Comparison of ENCODE assay signal across 1 cellular context in genomic region chr9:99819484-99820329, GRCh38.
TF ChIP-seq lines count a peak whose summit lies in the region.

No MANE protein-coding gene starts in this region.

TF ChIP-seq in HepG2, 621 proteins besides CTCF, POLR2A, EP300 and RAD21 (continued from another document and continues in another):
- TF ChIP-seq, protein P1, sequence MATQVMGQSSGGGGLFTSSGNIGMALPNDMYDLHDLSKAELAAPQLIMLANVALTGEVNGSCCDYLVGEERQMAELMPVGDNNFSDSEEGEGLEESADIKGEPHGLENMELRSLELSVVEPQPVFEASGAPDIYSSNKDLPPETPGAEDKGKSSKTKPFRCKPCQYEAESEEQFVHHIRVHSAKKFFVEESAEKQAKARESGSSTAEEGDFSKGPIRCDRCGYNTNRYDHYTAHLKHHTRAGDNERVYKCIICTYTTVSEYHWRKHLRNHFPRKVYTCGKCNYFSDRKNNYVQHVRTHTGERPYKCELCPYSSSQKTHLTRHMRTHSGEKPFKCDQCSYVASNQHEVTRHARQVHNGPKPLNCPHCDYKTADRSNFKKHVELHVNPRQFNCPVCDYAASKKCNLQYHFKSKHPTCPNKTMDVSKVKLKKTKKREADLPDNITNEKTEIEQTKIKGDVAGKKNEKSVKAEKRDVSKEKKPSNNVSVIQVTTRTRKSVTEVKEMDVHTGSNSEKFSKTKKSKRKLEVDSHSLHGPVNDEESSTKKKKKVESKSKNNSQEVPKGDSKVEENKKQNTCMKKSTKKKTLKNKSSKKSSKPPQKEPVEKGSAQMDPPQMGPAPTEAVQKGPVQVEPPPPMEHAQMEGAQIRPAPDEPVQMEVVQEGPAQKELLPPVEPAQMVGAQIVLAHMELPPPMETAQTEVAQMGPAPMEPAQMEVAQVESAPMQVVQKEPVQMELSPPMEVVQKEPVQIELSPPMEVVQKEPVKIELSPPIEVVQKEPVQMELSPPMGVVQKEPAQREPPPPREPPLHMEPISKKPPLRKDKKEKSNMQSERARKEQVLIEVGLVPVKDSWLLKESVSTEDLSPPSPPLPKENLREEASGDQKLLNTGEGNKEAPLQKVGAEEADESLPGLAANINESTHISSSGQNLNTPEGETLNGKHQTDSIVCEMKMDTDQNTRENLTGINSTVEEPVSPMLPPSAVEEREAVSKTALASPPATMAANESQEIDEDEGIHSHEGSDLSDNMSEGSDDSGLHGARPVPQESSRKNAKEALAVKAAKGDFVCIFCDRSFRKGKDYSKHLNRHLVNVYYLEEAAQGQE (IDR thresholded peaks at IDR 0.05; ENCODE audit: borderline replicate concordance in 1 of 2, low read depth in 1 of 2, low read length in 2 of 2), result peak in 1 of 2 experiments; percentile 31; a peak in 1 of 4 replicates
- TF ChIP-seq, protein P2, sequence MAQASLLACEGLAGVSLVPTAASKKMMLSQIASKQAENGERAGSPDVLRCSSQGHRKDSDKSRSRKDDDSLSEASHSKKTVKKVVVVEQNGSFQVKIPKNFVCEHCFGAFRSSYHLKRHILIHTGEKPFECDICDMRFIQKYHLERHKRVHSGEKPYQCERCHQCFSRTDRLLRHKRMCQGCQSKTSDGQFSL (CRISPR knock-in tag; IDR thresholded peaks at IDR 0.05), result peak; percentile 94
- TF ChIP-seq ATF2 (CRISPR knock-in tag; IDR thresholded peaks at IDR 0.05) (peak; percentile 39; the same call in 1 of the 2 replicates), ZNF790 (CRISPR knock-in tag; IDR thresholded peaks at IDR 0.05; ENCODE audit: borderline replicate concordance) (0 out of 2 replicates have a peak, but pooled peaks have one; percentile 28), EED (CRISPR knock-in tag; IDR thresholded peaks at IDR 0.05) (peak; percentile 51; the same call in 1 of the 2 replicates), KMT2A (CRISPR knock-in tag; IDR thresholded peaks at IDR 0.05) (peak; percentile 41; the same call in 1 of the 2 replicates), MXI1 (IDR thresholded peaks at IDR 0.05; ENCODE audit: borderline replicate concordance, low read depth, low read length) (peak; percentile 76; the same call in 1 of the 3 replicates), ARID5B (CRISPR knock-in tag; IDR thresholded peaks at IDR 0.05) (peak; percentile 52; the same call in 1 of the 2 replicates), ATF1 (CRISPR knock-in tag; IDR thresholded peaks at IDR 0.05) (peak; percentile 58; the same call in 1 of the 2 replicates), DMTF1 (CRISPR knock-in tag; IDR thresholded peaks at IDR 0.05) (no peak), ZBED4 (CRISPR knock-in tag; IDR thresholded peaks at IDR 0.05; ENCODE audit: borderline replicate concordance) (0 out of 2 replicates have a peak, but pooled peaks have one; percentile 29), NFKB2 (CRISPR knock-in tag; IDR thresholded peaks at IDR 0.05; ENCODE audit: borderline replicate concordance) (no peak), MED1 (CRISPR knock-in tag; IDR thresholded peaks at IDR 0.05) (peak; percentile 30; the same call in 1 of the 2 replicates), ZNF792 (CRISPR knock-in tag; IDR thresholded peaks at IDR 0.05) (0 out of 2 replicates have a peak, but pooled peaks have one; percentile 13), ZHX2 (IDR thresholded peaks at IDR 0.05; ENCODE audit: low read depth) (0 out of 2 replicates have a peak, but pooled peaks have one; percentile 62), ZHX2 (CRISPR knock-in tag; IDR thresholded peaks at IDR 0.05; ENCODE audit: borderline replicate concordance) (no peak), ZNF710 (CRISPR knock-in tag; IDR thresholded peaks at IDR 0.05; ENCODE audit: borderline replicate concordance) (no peak)
- TF ChIP-seq, protein P3, sequence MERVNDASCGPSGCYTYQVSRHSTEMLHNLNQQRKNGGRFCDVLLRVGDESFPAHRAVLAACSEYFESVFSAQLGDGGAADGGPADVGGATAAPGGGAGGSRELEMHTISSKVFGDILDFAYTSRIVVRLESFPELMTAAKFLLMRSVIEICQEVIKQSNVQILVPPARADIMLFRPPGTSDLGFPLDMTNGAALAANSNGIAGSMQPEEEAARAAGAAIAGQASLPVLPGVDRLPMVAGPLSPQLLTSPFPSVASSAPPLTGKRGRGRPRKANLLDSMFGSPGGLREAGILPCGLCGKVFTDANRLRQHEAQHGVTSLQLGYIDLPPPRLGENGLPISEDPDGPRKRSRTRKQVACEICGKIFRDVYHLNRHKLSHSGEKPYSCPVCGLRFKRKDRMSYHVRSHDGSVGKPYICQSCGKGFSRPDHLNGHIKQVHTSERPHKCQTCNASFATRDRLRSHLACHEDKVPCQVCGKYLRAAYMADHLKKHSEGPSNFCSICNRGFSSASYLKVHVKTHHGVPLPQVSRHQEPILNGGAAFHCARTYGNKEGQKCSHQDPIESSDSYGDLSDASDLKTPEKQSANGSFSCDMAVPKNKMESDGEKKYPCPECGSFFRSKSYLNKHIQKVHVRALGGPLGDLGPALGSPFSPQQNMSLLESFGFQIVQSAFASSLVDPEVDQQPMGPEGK (CRISPR knock-in tag; IDR thresholded peaks at IDR 0.05), result peak; percentile 73
